13 cellular contexts compared by ENCODE assay signal in the genomic region with DNA sequence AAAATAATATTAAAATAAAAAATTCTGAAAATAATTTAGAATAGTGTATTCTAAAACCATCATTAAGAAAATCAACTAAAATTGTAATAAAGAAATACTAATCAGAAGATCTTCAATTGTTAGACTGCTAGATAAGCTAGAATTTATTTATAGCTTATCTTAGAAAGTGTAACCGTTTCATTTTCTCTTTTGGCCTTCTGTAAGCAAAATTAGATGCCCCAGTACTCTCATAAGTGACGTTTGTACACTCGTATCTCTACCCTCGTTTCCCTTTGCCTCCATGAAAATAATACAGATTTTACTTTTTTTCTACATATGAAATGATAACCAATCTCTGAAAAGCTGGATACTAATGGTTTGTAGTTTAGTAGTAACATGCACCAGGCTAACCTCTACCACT. TPM values are rescaled to one million over a fixed set of nuclear protein-coding genes. Genes with fewer than 3 reads are reported as not detected.
DNase-seq lines count a peak whose midpoint lies in the region; ATAC-seq lines count a peak whose summit lies in the region.
"Had no signal": no experiment of that assay in that cellular context is flagged by ENCODE, and none has a peak within 500 bp of the region (broad histone marks: within the 10 kb centered on the region; RNA-seq: fewer than 3 reads in every experiment).

No MANE protein-coding gene starts in this region.

- peaks cover 41 to 53% (median 43%) of the 10 kb centered on the region in 4 donors for H3K4me1 Mint-ChIP-seq in CD4-positive, alpha-beta memory T cell
- peaks cover 5 to 33% (median 17%) of the 10 kb centered on the region in 7 donors for H3K4me1 Mint-ChIP-seq in naive thymus-derived CD4-positive, alpha-beta T cell

- DNase-seq in CD4-positive, alpha-beta memory T cell, result peak in 1 of 5 donors; percentile 44
- DNase-seq in OCI-M1 (lab: John Stamatoyannopoulos, UW) (peak; percentile 46), kidney glomerular epithelial cell (lab: John Stamatoyannopoulos, UW) (no peak), amygdala (lab: John Stamatoyannopoulos, UW) (no peak)
- DNase-seq in naive thymus-derived CD4-positive, alpha-beta T cell, result no peak
- DNase-seq in activated CD4-positive, CD25-positive, alpha-beta regulatory T cell (lab: John Stamatoyannopoulos, UW), result no peak
- DNase-seq: activated gamma-delta T cell treated with Interleukin-2 at 50 U/mL for 16 hours, dorsolateral prefrontal cortex, NCI-H1417, PC-3 had no signal

- intact Hi-C loops in CD4-positive, alpha-beta memory T cell (cut with micrococcal nuclease), result no loop called here
- intact Hi-C loops in naive thymus-derived CD4-positive, alpha-beta T cell (cut with micrococcal nuclease), result loop anchor here in 1 of 2 donors (5.0 kb wide), 1 partner anchor 142 kb away; no protein-coding TSS in a partner anchor

- H3K27ac Mint-ChIP-seq in CD4-positive, alpha-beta memory T cell, result peak overlapping the region in 6 of 7 donors; percentile 22 to 98 (median 80)
- H3K27ac Mint-ChIP-seq in naive thymus-derived CD4-positive, alpha-beta T cell, result no peak overlapping the region

- POLR2A ChIA-PET in CD4-positive, alpha-beta memory T cell (lab: Charles Lee; ENCODE audit: partially characterized antibody), result interaction anchor here (2.7 kb wide), 1 partner anchor 19 kb away, joined by 11 read pairs; a partner anchor contains a TSS
- POLR2A ChIA-PET in naive thymus-derived CD4-positive, alpha-beta T cell (lab: Charles Lee), result no interaction called here

- no peaks in the 10 kb centered on the region for H3K36me3 Mint-ChIP-seq in CD4-positive, alpha-beta memory T cell
- peaks cover 0 to 4% (median 0%) of the 10 kb centered on the region in 5 donors for H3K36me3 Mint-ChIP-seq in naive thymus-derived CD4-positive, alpha-beta T cell

- H3K4me3 ChIP-seq in CD4-positive, alpha-beta memory T cell (ENCODE audit: low read length in 2 of 2), result no peak overlapping the region
- H3K4me3 ChIP-seq in naive thymus-derived CD4-positive, alpha-beta T cell (ENCODE audit: low read length), result no peak overlapping the region
- H3K4me3 ChIP-seq: dorsolateral prefrontal cortex, hepatocyte had no signal

- no peaks in the 10 kb centered on the region for H3K36me3 ChIP-seq in CD4-positive, alpha-beta memory T cell (ENCODE audit: insufficient read depth, low read length)
- no peaks in the 10 kb centered on the region for H3K36me3 ChIP-seq in naive thymus-derived CD4-positive, alpha-beta T cell (ENCODE audit: control insufficient read depth in 2 of 3, insufficient read depth in 3 of 3, low read length in 3 of 3)

- peak overlapping the region in 7 of 8 donors; percentile 29 to 77 (median 41) for H3K4me3 Mint-ChIP-seq in CD4-positive, alpha-beta memory T cell
- H3K4me3 Mint-ChIP-seq in naive thymus-derived CD4-positive, alpha-beta T cell, result peak overlapping the region in 1 of 10 donors; percentile 24

- no peaks in the 10 kb centered on the region for H3K27me3 Mint-ChIP-seq in CD4-positive, alpha-beta memory T cell
- no peaks in the 10 kb centered on the region for H3K27me3 Mint-ChIP-seq in naive thymus-derived CD4-positive, alpha-beta T cell

- peaks cover 46% of the 10 kb centered on the region for H3K4me1 ChIP-seq in CD4-positive, alpha-beta memory T cell (ENCODE audit: insufficient read depth, low read length)
- peaks cover 0 to 8% of the 10 kb centered on the region in 2 donors for H3K4me1 ChIP-seq in naive thymus-derived CD4-positive, alpha-beta T cell (ENCODE audit: control insufficient read depth in 2 of 2, insufficient read depth in 2 of 2, low read length in 2 of 2)

- no peaks in the 10 kb centered on the region for H3K9me3 ChIP-seq in CD4-positive, alpha-beta memory T cell (ENCODE audit: control insufficient read depth in 1 of 2, low read length in 2 of 2)
- H3K9me3 ChIP-seq in naive thymus-derived CD4-positive, alpha-beta T cell (ENCODE audit: control insufficient read depth in 2 of 3, low read length in 3 of 3), result no peaks in the 10 kb centered on the region

- ATAC-seq in GM19328 (IDR thresholded peaks at IDR 0.05; ENCODE audit: unreplicated experiment) (peak; percentile 46), HG02840 (IDR thresholded peaks at IDR 0.05; ENCODE audit: low FRiP score, unreplicated experiment) (peak; percentile 42)
- no peak for ATAC-seq in naive thymus-derived CD4-positive, alpha-beta T cell
- ATAC-seq: PC-3 had no signal

- H3K27me3 ChIP-seq in CD4-positive, alpha-beta memory T cell (ENCODE audit: insufficient read depth, low read length), result no peaks in the 10 kb centered on the region
- no peaks in the 10 kb centered on the region for H3K27me3 ChIP-seq in naive thymus-derived CD4-positive, alpha-beta T cell (ENCODE audit: control insufficient read depth in 2 of 2, insufficient read depth in 2 of 2, low read length in 2 of 2)
- H3K27me3 ChIP-seq: dorsolateral prefrontal cortex, hepatocyte had no signal

- no peaks in the 10 kb centered on the region for H3K9me3 Mint-ChIP-seq in CD4-positive, alpha-beta memory T cell
- no peaks in the 10 kb centered on the region for H3K9me3 Mint-ChIP-seq in naive thymus-derived CD4-positive, alpha-beta T cell

- H3K27ac ChIP-seq in CD4-positive, alpha-beta memory T cell (ENCODE audit: low read depth, low read length), result no peak overlapping the region
- no peak overlapping the region for H3K27ac ChIP-seq in naive thymus-derived CD4-positive, alpha-beta T cell (ENCODE audit: low read depth, low read length)
- H3K27ac ChIP-seq: dorsolateral prefrontal cortex, hepatocyte had no signal

- CTCF ChIA-PET in CD4-positive, alpha-beta memory T cell (lab: Charles Lee; ENCODE audit: partially characterized antibody), result interaction anchor here (1.7 to 2.3 kb wide), 2 partner anchors 20 to 102 kb away, joined by 4 to 8 read pairs; a partner anchor contains a TSS
- CTCF ChIA-PET in naive thymus-derived CD4-positive, alpha-beta T cell (lab: Charles Lee), result interaction anchor here (0.7 kb wide), 2 partner anchors 92 to 102 kb away, joined by 3 to 4 read pairs; no protein-coding TSS in a partner anchor

RNA-seq across cellular contexts. Expression of a gene that starts 19.8 kb away (rescaled TPM):
- 1 to 10 TPM; 6.0 to 9.0 TPM for total RNA-seq in CD4-positive, alpha-beta memory T cell
- 1 to 10 TPM; 1.9 to 5.7 TPM for polyA plus RNA-seq in CD4-positive, alpha-beta memory T cell
- total RNA-seq in naive thymus-derived CD4-positive, alpha-beta T cell, result 10 to 100 TPM in 2 of 5 experiments, 1 to 10 TPM in 3; 3.2 to 23.0 (median 7.7) TPM
- polyA plus RNA-seq in naive thymus-derived CD4-positive, alpha-beta T cell, result 1 to 10 TPM; 4.4 to 4.8 TPM

Comparison
In these comparisons a context has a peak if more than half of its experiments do, and no peak if none do; other contexts are left out.
1. H3K27ac Mint-ChIP-seq: peak in CD4-positive, alpha-beta memory T cell (6 of 7); none in naive thymus-derived CD4-positive, alpha-beta T cell (0 of 9).